Comparison of ENCODE assay signal across 10 cellular contexts in the genomic region with DNA sequence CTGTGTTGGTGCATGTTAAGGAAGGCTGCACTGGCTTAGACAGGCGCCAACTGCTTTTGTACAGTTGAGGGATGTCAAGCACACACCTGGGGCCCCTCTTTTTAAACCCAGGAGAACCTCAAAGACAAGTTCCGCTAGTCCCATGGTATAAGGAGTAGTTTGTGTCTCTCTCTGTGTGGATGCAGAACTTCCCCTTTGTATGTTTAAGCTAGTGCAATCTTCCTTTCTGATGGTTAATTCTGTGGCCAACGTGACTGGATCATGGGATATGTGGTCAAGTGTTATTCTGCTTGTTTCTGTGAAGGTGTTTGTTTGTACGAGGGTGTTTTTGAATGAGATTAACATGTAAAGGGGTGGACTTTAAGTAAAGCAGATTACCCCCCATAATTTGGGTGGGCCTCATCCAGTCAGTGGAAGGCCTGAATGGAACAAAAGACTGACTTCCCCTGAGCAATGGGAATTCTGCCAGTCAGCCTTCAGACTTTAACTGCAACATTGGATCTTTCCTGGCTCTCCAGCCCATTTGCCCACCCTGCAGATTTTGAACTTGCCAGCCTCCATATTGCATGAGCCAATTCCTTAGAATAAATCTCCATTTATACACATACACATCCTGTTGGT.
"Had no signal": no experiment of that assay in that cellular context is flagged by ENCODE, and none has a peak within 500 bp of the region (broad histone marks: within the 10 kb centered on the region; RNA-seq: fewer than 3 reads in every experiment).

No MANE protein-coding gene starts in this region.

- H3K36me3 Mint-ChIP-seq: naive B cell had no signal

- H3K4me1 ChIP-seq: lower lobe of right lung, right atrium auricular region had no signal

- H3K27me3 ChIP-seq: right atrium auricular region had no signal

- ATAC-seq: activated CD8-positive, alpha-beta T cell treated with anti-CD3 and anti-CD28 coated beads for 36 hours; esophagus mucosa had no signal

- H3K9me3 ChIP-seq: lower lobe of right lung, right atrium auricular region had no signal

- H3K4me3 Mint-ChIP-seq: activated CD8-positive, alpha-beta T cell treated with anti-CD3 and anti-CD28 coated beads for 36 hours; naive B cell had no signal

- H3K4me3 ChIP-seq: lower lobe of right lung, right atrium auricular region, skin epidermis had no signal

- H3K27ac ChIP-seq: lower lobe of right lung, right atrium auricular region, skin epidermis had no signal

- H3K27ac Mint-ChIP-seq: activated CD8-positive, alpha-beta T cell treated with anti-CD3 and anti-CD28 coated beads for 36 hours had no signal

- H3K27me3 Mint-ChIP-seq: naive B cell had no signal

- H3K36me3 ChIP-seq: lower lobe of right lung, right atrium auricular region had no signal

- DNase-seq: activated CD4-positive, alpha-beta T cell treated with anti-CD3 and anti-CD28 coated beads for 1 hour; activated CD8-positive, alpha-beta memory T cell treated with anti-CD3 and anti-CD28 coated beads, Interleukin-2, amount 50 U/mL, for 48 hours; activated CD8-positive, alpha-beta T cell treated with anti-CD3 and anti-CD28 coated beads for 36 hours; hippocampal formation; lower lobe of right lung; naive B cell; stimulated activated CD4-positive, alpha-beta T cell treated with anti-CD3 and anti-CD28 coated beads, Interleukin-4, amount 100 ng/mL, for 4 hours had no signal
